Comparison of ENCODE assay signal across 8 cellular contexts in the genomic region with DNA sequence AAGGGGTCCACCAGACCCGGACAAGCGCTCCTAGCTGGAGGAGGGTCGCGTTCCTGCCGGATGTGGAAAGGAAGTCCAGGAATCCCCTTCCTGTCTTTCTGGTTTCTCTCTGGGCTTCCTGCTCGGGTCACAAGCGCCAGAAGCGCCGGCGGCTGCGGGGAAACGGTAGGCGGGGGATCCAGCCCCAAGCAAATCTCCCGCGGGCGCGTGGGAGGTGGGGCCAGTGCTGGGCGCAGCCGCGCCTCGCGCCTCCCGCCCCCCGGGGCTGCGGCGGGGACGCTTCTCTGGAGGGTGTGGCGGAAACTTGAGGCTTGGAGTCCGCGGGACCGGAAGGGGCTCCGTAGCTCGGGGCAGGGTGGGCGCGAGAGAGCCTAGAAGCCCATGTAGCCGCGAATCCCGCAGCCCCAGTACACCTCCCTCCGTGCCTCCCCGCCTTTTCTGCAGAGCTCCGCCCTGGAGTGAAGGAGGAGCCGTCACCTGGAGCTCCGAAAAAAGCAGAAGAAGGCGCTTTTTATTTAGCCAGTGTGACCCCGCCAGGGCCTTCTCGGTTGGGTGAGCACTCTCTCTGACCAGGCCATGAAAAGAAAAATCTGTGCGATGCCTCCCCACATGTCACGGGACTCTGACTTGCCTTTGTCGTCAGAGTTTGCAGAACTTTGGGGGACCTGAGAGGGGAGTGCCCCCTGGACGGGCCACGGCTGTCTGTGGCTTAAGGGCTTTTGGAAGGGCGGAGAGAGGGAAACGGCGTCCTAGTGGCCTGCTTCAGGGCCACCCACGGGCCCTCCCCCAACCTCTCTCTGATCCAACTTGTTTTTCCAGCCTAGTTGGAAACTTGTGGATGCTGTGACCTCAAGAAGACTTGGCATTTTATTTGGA. TPM values are rescaled to one million over a fixed set of nuclear protein-coding genes. Genes with fewer than 3 reads are reported as not detected.
DNase-seq lines count a peak whose midpoint lies in the region; ATAC-seq and TF ChIP-seq lines count a peak whose summit lies in the region.

No MANE protein-coding gene starts in this region.

- H3K4me1 Mint-ChIP-seq in T-helper 2 cell treated with Interferon-gamma antibody and Interleukin-4, amounts not matched to agents 5 μg/mL and 100 μg/mL, for 36 hours (ENCODE audit: low read depth): peaks cover 52% of the 10 kb centered on the region

- in situ Hi-C loops in GM13977 (cut with MboI; ENCODE audit: low pct_unique_long_range_greater_than_20kb, low sequenced_read_pairs, unreplicated experiment): loop anchor here (10.0 to 25.0 kb wide), 2 partner anchors 87 to 311 kb away; a partner anchor contains a TSS

- peaks cover 27% of the 10 kb centered on the region for H3K9me3 Mint-ChIP-seq in T-helper 2 cell treated with Interferon-gamma antibody and Interleukin-4, amounts not matched to agents 5 μg/mL and 100 μg/mL, for 36 hours

- TF ChIP-seq CTCF in GM13977 (IDR thresholded peaks at IDR 0.05; ENCODE audit: extremely low read depth, insufficient read depth, missing control alignments): no peak
- no peak for TF ChIP-seq CTCF in ascending aorta (IDR thresholded peaks at IDR 0.05)

- peak; percentile 71 for ATAC-seq in HG02678 (IDR thresholded peaks at IDR 0.05; ENCODE audit: unreplicated experiment)
- peak; percentile 97 for ATAC-seq in sciatic nerve

- H3K4me1 ChIP-seq in ascending aorta: peaks cover 0 to 3% of the 10 kb centered on the region in 2 donors

- peak overlapping the region; percentile 53 to 89 for H3K4me3 ChIP-seq in ascending aorta

- intact Hi-C loops in ascending aorta (cut with DNase I) (no loop called here), sciatic nerve (cut with DNase I) (no loop called here)

- H3K9me3 ChIP-seq in ascending aorta: no peaks in the 10 kb centered on the region

- H3K27me3 Mint-ChIP-seq in T-helper 2 cell treated with Interferon-gamma antibody and Interleukin-4, amounts not matched to agents 5 μg/mL and 100 μg/mL, for 36 hours (ENCODE audit: low read depth): peaks cover 3% of the 10 kb centered on the region

- peaks cover 56% of the 10 kb centered on the region for H3K36me3 Mint-ChIP-seq in T-helper 2 cell treated with Interferon-gamma antibody and Interleukin-4, amounts not matched to agents 5 μg/mL and 100 μg/mL, for 36 hours (ENCODE audit: low read depth)

- H3K36me3 ChIP-seq in ascending aorta: no peaks in the 10 kb centered on the region

- H3K4me3 Mint-ChIP-seq in T-helper 2 cell treated with Interferon-gamma antibody and Interleukin-4, amounts not matched to agents 5 μg/mL and 100 μg/mL, for 36 hours: peak overlapping the region; percentile 99

- peak overlapping the region; percentile 93 for H3K27ac Mint-ChIP-seq in T-helper 2 cell treated with Interferon-gamma antibody and Interleukin-4, amounts not matched to agents 5 μg/mL and 100 μg/mL, for 36 hours

- DNase-seq in GM13977 (ENCODE audit: low spot score) (peak; percentile 88), NCI-H1105 (lab: John Stamatoyannopoulos, UW) (peak; percentile 81), ascending aorta (ENCODE audit: low spot score in 2 of 2) (peak; percentile 22 to 84), hypothalamus (lab: John Stamatoyannopoulos, UW) (peak in 47 of 51 donors; percentile 4 to 69 (median 45)), sciatic nerve (ENCODE audit: low spot score) (peak; percentile 91), NCI-H187 treated with DMSO at 0.1 percent for 48 hours (lab: John Stamatoyannopoulos, UW) (no peak)
- DNase-seq in T-helper 2 cell treated with Interferon-gamma antibody and Interleukin-4, amounts not matched to agents 5 μg/mL and 100 μg/mL, for 36 hours (ENCODE audit: low spot score): peak; percentile 96

- H3K27me3 ChIP-seq in ascending aorta: no peaks in the 10 kb centered on the region

- H3K27ac ChIP-seq in ascending aorta: peak overlapping the region; percentile 63 to 86

RNA-seq across cellular contexts. Expression of a gene that starts 21.4 kb away (rescaled TPM):
- total RNA-seq in ascending aorta (not detected), sciatic nerve (38.8 TPM)

RNA-seq across cellular contexts. Expression of a gene that starts 40.3 kb away (rescaled TPM):
- total RNA-seq in ascending aorta (not detected), sciatic nerve (1.4 TPM)

Comparison
In these comparisons a context has a peak if more than half of its experiments do, and no peak if none do; other contexts are left out.
1. RNA of a gene that starts 21.4 kb away (total RNA-seq): 38.8 TPM in sciatic nerve (single experiment); not detected in ascending aorta (single experiment); every median in the first group is over 10 times any median in the second.